ENCODE assay signal across 14 cellular contexts in the genomic region with DNA sequence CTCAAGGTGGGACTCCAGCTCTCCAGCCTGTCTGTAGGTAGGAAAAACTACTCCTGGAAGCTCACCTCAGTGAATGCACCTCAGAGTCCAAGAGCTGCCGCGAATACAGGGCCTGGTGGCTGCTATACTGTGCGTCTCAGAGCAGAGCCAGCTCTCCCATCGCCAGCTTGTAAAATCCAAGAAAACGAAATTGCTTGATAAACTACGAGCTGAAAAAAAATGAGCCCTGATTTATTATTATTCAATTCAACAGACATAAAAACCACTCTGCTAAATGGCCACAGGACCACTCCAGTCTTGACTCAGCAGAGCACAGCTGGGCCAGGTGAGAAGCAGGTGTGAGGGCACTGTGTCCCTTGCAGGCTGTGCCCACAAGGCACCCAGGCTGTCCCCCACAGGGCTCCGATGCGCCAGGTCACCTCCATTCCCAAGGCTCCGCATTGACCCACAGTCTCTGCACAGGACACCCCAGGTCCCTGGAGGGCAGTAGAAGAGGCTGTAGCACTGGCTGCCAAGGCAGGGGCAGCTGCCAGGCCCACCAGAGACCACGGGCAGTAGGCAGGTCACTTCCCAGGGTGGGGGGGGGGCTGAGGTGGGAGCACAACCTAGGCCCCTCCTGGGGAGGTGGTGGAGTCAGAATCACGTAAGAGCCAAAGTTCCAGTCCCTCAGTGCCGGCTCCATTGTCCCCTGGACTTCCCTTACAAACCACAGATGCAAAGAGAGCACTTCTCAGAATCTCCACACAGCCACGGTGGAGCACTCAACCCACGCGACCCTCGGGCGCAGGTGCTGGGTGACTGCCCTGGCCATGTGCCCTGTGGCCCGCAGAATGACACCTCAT.
DNase-seq lines count a peak whose midpoint lies in the region; ATAC-seq and TF ChIP-seq lines count a peak whose summit lies in the region.
"Had no signal": no experiment of that assay in that cellular context is flagged by ENCODE, and none has a peak within 500 bp of the region (broad histone marks: within the 10 kb centered on the region; RNA-seq: fewer than 3 reads in every experiment).

No MANE protein-coding gene starts in this region.

- H3K27me3 Mint-ChIP-seq in chondrocyte (ENCODE audit: low read depth): peaks cover 4% of the 10 kb centered on the region

- no peaks in the 10 kb centered on the region for H3K4me1 Mint-ChIP-seq in chondrocyte (ENCODE audit: low read depth)

- ATAC-seq in Right ventricle myocardium superior (ENCODE audit: poor library complexity): no peak
- no peak for ATAC-seq in upper lobe of right lung

- H3K4me1 ChIP-seq in right atrium auricular region: no peaks in the 10 kb centered on the region
- no peaks in the 10 kb centered on the region for H3K4me1 ChIP-seq in upper lobe of right lung

- no peaks in the 10 kb centered on the region for H3K9me3 ChIP-seq in right atrium auricular region
- H3K9me3 ChIP-seq in upper lobe of right lung: no peaks in the 10 kb centered on the region

- DNase-seq in Right ventricle myocardium superior (peak; percentile 9), right atrium auricular region (ENCODE audit: low spot score) (no peak), chondrocyte (ENCODE audit: low spot score) (peak; percentile 64), mesenteric fat pad (ENCODE audit: low spot score) (peak; percentile 49), upper lobe of right lung (peak; percentile 35), retina (no peak), NAMALWA (ENCODE audit: low spot score) (no peak)
- DNase-seq: DND-41, NCI-H1436 treated with DMSO at 0.1 percent for 48 hours, NCI-H2029 treated with DMSO at 0.1 percent for 48 hours, NCI-H2171 treated with DMSO at 0.1 percent for 48 hours, NCI-H446 treated with DMSO at 0.1 percent for 48 hours had no signal

- H3K36me3 ChIP-seq in right atrium auricular region (no peaks in the 10 kb centered on the region), upper lobe of right lung (no peaks in the 10 kb centered on the region)

- H3K27me3 ChIP-seq in right atrium auricular region (no peaks in the 10 kb centered on the region), upper lobe of right lung (no peaks in the 10 kb centered on the region)

- H3K4me3 Mint-ChIP-seq in chondrocyte (ENCODE audit: unreplicated experiment): no peak overlapping the region

- H3K27ac ChIP-seq in right atrium auricular region: no peak overlapping the region
- H3K27ac ChIP-seq in upper lobe of right lung: no peak overlapping the region
- H3K27ac ChIP-seq: C4-2B, RWPE1 had no signal

- no peak for TF ChIP-seq CTCF in right atrium auricular region (IDR thresholded peaks at IDR 0.05)
- TF ChIP-seq CTCF in chondrocyte (IDR thresholded peaks at IDR 0.05): no peak
- no peak for TF ChIP-seq CTCF in upper lobe of right lung (IDR thresholded peaks at IDR 0.05)

- no peaks in the 10 kb centered on the region for H3K36me3 Mint-ChIP-seq in chondrocyte (ENCODE audit: low read depth)

- intact Hi-C loops in Right ventricle myocardium superior (cut with DNase I) (no loop called here), upper lobe of right lung (cut with DNase I) (no loop called here)

- no peaks in the 10 kb centered on the region for H3K9me3 Mint-ChIP-seq in chondrocyte (ENCODE audit: low read depth)

- no peak overlapping the region for H3K27ac Mint-ChIP-seq in chondrocyte (ENCODE audit: unreplicated experiment)

- H3K4me3 ChIP-seq in right atrium auricular region: no peak overlapping the region
- H3K4me3 ChIP-seq in upper lobe of right lung: no peak overlapping the region

Comparison
In these comparisons a context has a peak if more than half of its experiments do, and no peak if none do; other contexts are left out.
1. DNase-seq: peak in Right ventricle myocardium superior (single experiment), chondrocyte (single experiment), mesenteric fat pad (single experiment) and upper lobe of right lung (single experiment); none in right atrium auricular region (single experiment), retina (single experiment) and NAMALWA (single experiment).